ENCODE assay signal across 29 cellular contexts in the genomic region with DNA sequence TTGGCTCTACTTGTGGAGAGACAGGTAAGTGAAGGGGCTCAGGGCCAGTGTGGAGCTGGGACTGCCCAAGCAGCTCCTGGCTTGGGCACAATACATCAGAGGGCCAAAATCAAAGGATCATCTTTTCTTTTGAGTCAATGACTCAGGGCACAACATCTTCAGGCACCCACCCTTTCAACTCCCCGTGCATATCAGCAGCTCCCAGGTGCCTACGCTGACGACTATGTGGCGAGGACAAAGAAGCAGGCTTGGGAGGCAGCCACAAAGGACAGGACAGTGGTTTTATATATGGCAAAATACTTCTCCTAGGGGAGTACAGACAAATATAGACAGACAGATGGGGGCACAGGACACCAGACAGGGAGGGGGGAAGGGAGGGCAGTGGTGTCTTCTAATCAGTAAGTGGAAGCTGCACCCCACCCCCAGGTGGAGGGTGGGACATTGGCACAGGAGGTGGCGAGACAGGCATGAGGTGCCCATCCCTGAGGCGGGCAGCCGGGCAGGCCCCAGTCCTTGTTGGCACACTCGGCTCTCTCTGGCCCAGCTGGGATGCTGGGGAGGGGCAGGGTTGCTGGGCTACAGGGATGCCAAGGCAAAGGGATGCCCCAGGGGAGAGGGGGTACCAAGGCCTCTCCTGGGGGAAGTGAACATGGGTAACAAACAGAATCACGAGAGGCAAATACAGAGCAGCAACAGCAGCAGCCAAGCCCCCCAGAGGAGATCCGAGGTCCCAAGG. TPM values are rescaled to one million over a fixed set of nuclear protein-coding genes. Genes with fewer than 3 reads are reported as not detected.
DNase-seq lines count a peak whose midpoint lies in the region; ATAC-seq and TF ChIP-seq lines count a peak whose summit lies in the region.
"Had no signal": no experiment of that assay in that cellular context is flagged by ENCODE, and none has a peak within 500 bp of the region (broad histone marks: within the 10 kb centered on the region; RNA-seq: fewer than 3 reads in every experiment).

No MANE protein-coding gene starts in this region.

- no peak overlapping the region for H4K5ac ChIP-seq in H9 (ENCODE audit: insufficient read length, low read depth, low read length)

- DNase-seq in H9 (peak; percentile 36), RWPE1 (ENCODE audit: low spot score) (no peak), midbrain (lab: John Stamatoyannopoulos, UW) (peak; percentile 11), HFFc6 (no peak)
- DNase-seq: activated CD4-positive, alpha-beta memory T cell treated with anti-CD3 and anti-CD28 coated beads for 36 hours; activated effector memory CD4-positive, alpha-beta T cell treated with Interleukin-2 at 50 U/mL for 16 hours; activated naive CD8-positive, alpha-beta T cell treated with anti-CD3 and anti-CD28 coated beads, Interleukin-2, amount 10 ng/mL, durations not matched to agents 7 days and 5 days; activated T-cell treated with anti-CD3 and anti-CD28 coated beads for 4 hours; BE2C; DMS79 treated with DMSO at 0.1 percent for 48 hours; HCEC 1CT; immature natural killer cell; naive B cell; NCI-H146; NCI-H510A; PC-9; SIG-M5; stimulated activated naive CD8-positive, alpha-beta T cell treated with anti-CD3 and anti-CD28 coated beads, Interleukin-15, amount 100 ng/mL, for 72 hours; thyroid gland had no signal

- H3K14ac ChIP-seq in H9 (ENCODE audit: insufficient read depth, low read length) = no peak overlapping the region; the same call in 1 of the 2 replicates

- peak overlapping the region in 1 of 3 experiments; percentile 34; a peak in 1 of 7 replicates for H3K27ac Mint-ChIP-seq in H9
- no peak overlapping the region; the same call in 1 of the 2 replicates for H3K27ac Mint-ChIP-seq in HFFc6
- no peak overlapping the region for H3K27ac Mint-ChIP-seq in stimulated activated memory B cell treated with anti-CD40 and anti-IgM and Interleukin-4, amounts not matched to agents 10 μg/mL and 1 μg/mL and 100 μg/mL, for 72 hours
- H3K27ac Mint-ChIP-seq: activated CD4-positive, alpha-beta memory T cell treated with anti-CD3 and anti-CD28 coated beads for 36 hours had no signal

- ATAC-seq in stimulated activated memory B cell treated with anti-CD40 and anti-IgM and Interleukin-4, amounts not matched to agents 10 μg/mL and 1 μg/mL and 100 μg/mL, for 72 hours = no peak
- ATAC-seq in HG03196 (IDR thresholded peaks at IDR 0.05; ENCODE audit: unreplicated experiment) = no peak
- ATAC-seq: activated CD4-positive, CD25-positive, alpha-beta regulatory T cell treated with anti-CD3 and anti-CD28 coated beads, Interleukin-2, amount 50 U/mL, for 24 hours; stimulated activated naive CD8-positive, alpha-beta T cell treated with anti-CD3 and anti-CD28 coated beads, Interleukin-15, amount 100 ng/mL, for 72 hours had no signal

- H4K8ac ChIP-seq in H9 (replicated peaks; ENCODE audit: insufficient read length, low read depth, low read length) = no peak overlapping the region

- WGBS in H9 (ENCODE audit: extremely low coverage, insufficient read length, low lambda C conversion rate) = no CpG with 5 or more reads among the region's 10 CpGs

- H3K4me2 ChIP-seq in BLaER1 (peak overlapping the region; percentile 97), H9 (ENCODE audit: insufficient read depth, insufficient read length, low read length) (no peak overlapping the region)
- H3K4me2 ChIP-seq: PC-9 had no signal

- peaks cover 7 to 33% (median 15%) of the 10 kb centered on the region in 3 experiments for H3K36me3 Mint-ChIP-seq in H9 (ENCODE audit: insufficient read depth in 1 of 3, low read depth in 3 of 3)
- H3K36me3 Mint-ChIP-seq in HFFc6 (ENCODE audit: low read depth) = peaks cover 27% of the 10 kb centered on the region
- H3K36me3 Mint-ChIP-seq in stimulated activated memory B cell treated with anti-CD40 and anti-IgM and Interleukin-4, amounts not matched to agents 10 μg/mL and 1 μg/mL and 100 μg/mL, for 72 hours = peaks cover 19% of the 10 kb centered on the region
- H3K36me3 Mint-ChIP-seq: naive B cell had no signal

- peaks cover 16% of the 10 kb centered on the region; the same call in 1 of the 2 replicates for H4K20me1 ChIP-seq in BLaER1
- H4K20me1 ChIP-seq in H9 (ENCODE audit: control insufficient read depth, insufficient read depth, insufficient read length) = no peaks in the 10 kb centered on the region

- H3K4me1 ChIP-seq in BLaER1 = peaks cover 86% of the 10 kb centered on the region
- no peaks in the 10 kb centered on the region; the same call in 1 of the 2 replicates for H3K4me1 ChIP-seq in H9 (ENCODE audit: insufficient read depth, low read length)
- H3K4me1 ChIP-seq: BE2C, prostate gland had no signal

- H3T11ph ChIP-seq in H9 (ENCODE audit: low read length) = no peak overlapping the region

- TF ChIP-seq CTCF in H9 (conservative IDR thresholded peaks at IDR 0.05) (no peak), RWPE1 (conservative IDR thresholded peaks at IDR 0.05; ENCODE audit: low read depth) (no peak), HFFc6 (IDR thresholded peaks at IDR 0.05) (no peak)

- H3K27ac ChIP-seq in BLaER1 (peak overlapping the region; percentile 71), H9 (ENCODE audit: insufficient read length, low read depth, low read length) (no peak overlapping the region), RWPE1 (0 out of 2 replicates have a peak overlapping the region, but pooled peaks have one; percentile 3)
- H3K27ac ChIP-seq: gastroesophageal sphincter, PC-9, prostate gland, thyroid gland had no signal

- H3K23me2 ChIP-seq in H9 (ENCODE audit: insufficient read length, low read depth, low read length, poor library complexity, severe bottlenecking) = no peaks in the 10 kb centered on the region

- H3K4me1 Mint-ChIP-seq in H9 (peaks cover 31 to 52% of the 10 kb centered on the region in 2 experiments), HFFc6 (ENCODE audit: low read depth) (peaks cover 26% of the 10 kb centered on the region)
- H3K4me1 Mint-ChIP-seq in stimulated activated memory B cell treated with anti-CD40 and anti-IgM and Interleukin-4, amounts not matched to agents 10 μg/mL and 1 μg/mL and 100 μg/mL, for 72 hours = peaks cover 12% of the 10 kb centered on the region

- H3K9me3 Mint-ChIP-seq in H9 = peaks cover 0 to 3% of the 10 kb centered on the region in 2 experiments; a peak in 1 of 5 replicates
- H3K9me3 Mint-ChIP-seq in HFFc6 = 0 out of 2 replicates have a peak, but pooled peaks cover 3% of the 10 kb centered on the region
- no peaks in the 10 kb centered on the region for H3K9me3 Mint-ChIP-seq in stimulated activated memory B cell treated with anti-CD40 and anti-IgM and Interleukin-4, amounts not matched to agents 10 μg/mL and 1 μg/mL and 100 μg/mL, for 72 hours
- H3K9me3 Mint-ChIP-seq: activated CD4-positive, alpha-beta memory T cell treated with anti-CD3 and anti-CD28 coated beads for 36 hours; activated naive CD8-positive, alpha-beta T cell treated with anti-CD3 and anti-CD28 coated beads, Interleukin-2, amount 10 ng/mL, durations not matched to agents 7 days and 5 days; central memory CD8-positive, alpha-beta T cell; immature natural killer cell; stimulated activated naive CD8-positive, alpha-beta T cell treated with anti-CD3 and anti-CD28 coated beads, Interleukin-15, amount 100 ng/mL, for 72 hours had no signal

- H3K36me3 ChIP-seq in BLaER1 = peaks cover 28% of the 10 kb centered on the region
- H3K36me3 ChIP-seq: prostate gland had no signal

- POLR2A ChIA-PET in RWPE1 (lab: Yijun Ruan, JAX; ENCODE audit: low non-redundant PET) = interaction anchor here (0.8 kb wide), 1 partner anchor 24 kb away, joined by 3 read pairs; a partner anchor contains a TSS

- no peak overlapping the region for H3K56ac ChIP-seq in H9 (ENCODE audit: insufficient read length, low read depth, low read length)

- H2BK15ac ChIP-seq in H9 (ENCODE audit: low read depth, low read length) = no peak overlapping the region

- no peaks in the 10 kb centered on the region for H3K79me2 ChIP-seq in H9 (ENCODE audit: insufficient read depth, low read length)

- no peak overlapping the region for H3K23ac ChIP-seq in H9 (ENCODE audit: insufficient read length, low read depth, low read length)

- H3K27me3 Mint-ChIP-seq in H9 (ENCODE audit: low read depth) = peaks cover 13% of the 10 kb centered on the region
- H3K27me3 Mint-ChIP-seq in HFFc6 (ENCODE audit: insufficient read depth) = peaks cover 12% of the 10 kb centered on the region
- H3K27me3 Mint-ChIP-seq in stimulated activated memory B cell treated with anti-CD40 and anti-IgM and Interleukin-4, amounts not matched to agents 10 μg/mL and 1 μg/mL and 100 μg/mL, for 72 hours = peaks cover 56% of the 10 kb centered on the region
- H3K27me3 Mint-ChIP-seq: central memory CD8-positive, alpha-beta T cell; stimulated activated naive CD8-positive, alpha-beta T cell treated with anti-CD3 and anti-CD28 coated beads, Interleukin-15, amount 100 ng/mL, for 72 hours had no signal

- H2BK12ac ChIP-seq in H9 (ENCODE audit: insufficient read length, low read depth, low read length) = no peak overlapping the region

- H2BK5ac ChIP-seq in H9 (ENCODE audit: insufficient read length, low read length) = no peak overlapping the region

- H2AFZ ChIP-seq in H9 (ENCODE audit: low read length) = no peak overlapping the region
- H2AFZ ChIP-seq: PC-9 had no signal

- H2BK20ac ChIP-seq in H9 (ENCODE audit: low read depth, low read length, poor library complexity, severe bottlenecking) = no peak overlapping the region

- H3K27me3 ChIP-seq in BLaER1 (no peaks in the 10 kb centered on the region), H9 (ENCODE audit: insufficient read depth, low read length) (no peaks in the 10 kb centered on the region)
- H3K27me3 ChIP-seq: BE2C, dorsolateral prefrontal cortex, thyroid gland had no signal

- no peak overlapping the region for H2AK5ac ChIP-seq in H9 (ENCODE audit: insufficient read length, low read length)

- H3K9ac ChIP-seq in BLaER1 (peak overlapping the region; percentile 69), H9 (ENCODE audit: extremely low read depth, insufficient read length, low read length) (no peak overlapping the region)

- H4K91ac ChIP-seq in H9 (ENCODE audit: insufficient read length, low read depth, low read length) = no peak overlapping the region

- no peak overlapping the region for H3K18ac ChIP-seq in H9 (ENCODE audit: insufficient read length, low read depth, low read length)

- H3K4ac ChIP-seq in H9 (ENCODE audit: low read depth, low read length) = no peak overlapping the region

- no peak overlapping the region; a peak in 1 of 5 replicates for H3K4me3 Mint-ChIP-seq in H9
- no peak overlapping the region for H3K4me3 Mint-ChIP-seq in HFFc6
- no peak overlapping the region for H3K4me3 Mint-ChIP-seq in stimulated activated memory B cell treated with anti-CD40 and anti-IgM and Interleukin-4, amounts not matched to agents 10 μg/mL and 1 μg/mL and 100 μg/mL, for 72 hours
- H3K4me3 Mint-ChIP-seq: activated CD4-positive, alpha-beta memory T cell treated with anti-CD3 and anti-CD28 coated beads for 36 hours; activated naive CD8-positive, alpha-beta T cell treated with anti-CD3 and anti-CD28 coated beads, Interleukin-2, amount 10 ng/mL, durations not matched to agents 7 days and 5 days; central memory CD8-positive, alpha-beta T cell; immature natural killer cell; naive B cell; stimulated activated naive CD8-positive, alpha-beta T cell treated with anti-CD3 and anti-CD28 coated beads, Interleukin-15, amount 100 ng/mL, for 72 hours had no signal

- H2BK120ac ChIP-seq in H9 (ENCODE audit: low read depth, low read length, poor library complexity, severe bottlenecking) = no peak overlapping the region

- CTCF ChIA-PET in RWPE1 (lab: Yijun Ruan, JAX) = interaction anchor here (1.0 to 3.3 kb wide), 3 partner anchors 9 to 17 kb away, joined by 5 to 38 read pairs (median 6); no protein-coding TSS in a partner anchor

- no peaks in the 10 kb centered on the region for H3K9me3 ChIP-seq in BLaER1
- H3K9me3 ChIP-seq in H9 (ENCODE audit: control insufficient read depth, low read depth, low read length) = no peaks in the 10 kb centered on the region
- H3K9me3 ChIP-seq: BE2C, gastroesophageal sphincter, prostate gland, thyroid gland had no signal

- no peaks in the 10 kb centered on the region for H3K79me1 ChIP-seq in H9 (ENCODE audit: insufficient read depth, low read depth, low read length, poor library complexity, severe bottlenecking)

- peak overlapping the region; percentile 41 for H3K4me3 ChIP-seq in BLaER1
- H3K4me3 ChIP-seq: dorsolateral prefrontal cortex, gastroesophageal sphincter, PC-9, prostate gland, thyroid gland had no signal

RNA-seq across cellular contexts. Expression of a gene that starts 7.7 kb away (rescaled TPM):
- not detected in 2 replicates for total RNA-seq in H9 (2021)
- not detected for total RNA-seq in HFFc6 (2021; fragmentation: NEBNext Ultra II Directional; extraction: Animal tissue kit (Norgen Biotek cat#: 25700))
- total RNA-seq: activated CD4-positive, alpha-beta memory T cell treated with anti-CD3 and anti-CD28 coated beads for 36 hours; fibroblast of lung; gastroesophageal sphincter; LHCN-M2; PC-9; prostate gland; thyroid gland had no signal

RNA-seq across cellular contexts. Expression of a gene that starts 22.3 kb away (rescaled TPM):
- 1.6 and 2.0 TPM in 2 replicates for total RNA-seq in H9 (2021)
- total RNA-seq in HFFc6 (2021; fragmentation: NEBNext Ultra II Directional; extraction: Animal tissue kit (Norgen Biotek cat#: 25700)) = 1 to 10 TPM in 2 of 6 experiments, under 1 TPM in 4; 0.20 to 2.2 (median 0.69) TPM

RNA-seq across cellular contexts. Expression of a gene that starts 23.8 kb away (rescaled TPM):
- 17.5 and 20.0 TPM in 2 replicates for total RNA-seq in H9 (2021)
- 1 to 10 TPM; 5.1 to 7.0 (median 6.1) TPM for total RNA-seq in HFFc6 (2021; fragmentation: NEBNext Ultra II Directional; extraction: Animal tissue kit (Norgen Biotek cat#: 25700))

RNA-seq across cellular contexts. Expression of a gene that starts 26.4 kb away (rescaled TPM):
- total RNA-seq in H9 (2021) = 2,038 and 2,051 TPM in 2 replicates
- total RNA-seq in HFFc6 (2021; fragmentation: NEBNext Ultra II Directional; extraction: Animal tissue kit (Norgen Biotek cat#: 25700)) = 1,000 to 10,000 TPM; 1,574 to 1,911 (median 1,762) TPM

RNA-seq across cellular contexts. Expression of a gene that starts 52.0 kb away (rescaled TPM):
- total RNA-seq in H9 (2021) = 1.5 and 2.5 TPM in 2 replicates
- not detected for total RNA-seq in HFFc6 (2021; fragmentation: NEBNext Ultra II Directional; extraction: Animal tissue kit (Norgen Biotek cat#: 25700))
- total RNA-seq: activated CD4-positive, alpha-beta memory T cell treated with anti-CD3 and anti-CD28 coated beads for 36 hours; activated naive CD8-positive, alpha-beta T cell treated with anti-CD3 and anti-CD28 coated beads, Interleukin-2, amount 10 ng/mL, durations not matched to agents 7 days and 5 days; fibroblast of lung; thyroid gland had no signal

Comparison
In these comparisons a context has a peak if more than half of its experiments do, and no peak if none do; other contexts are left out.
1. DNase-seq: peak in H9 (single experiment) and midbrain (single experiment); none in RWPE1 (single experiment) and HFFc6 (single experiment).